Comparison of ENCODE assay signal across 11 cellular contexts in genomic region chr18:42183746-42184145, GRCh38.
DNase-seq lines count a peak whose midpoint lies in the region; ATAC-seq and TF ChIP-seq lines count a peak whose summit lies in the region.
"Had no signal": no experiment of that assay in that cellular context is flagged by ENCODE, and none has a peak within 500 bp of the region (broad histone marks: within the 10 kb centered on the region; RNA-seq: fewer than 3 reads in every experiment).

No MANE protein-coding gene starts in this region.

- 21% methylated on average over 4 of the region's 4 CpGs for WGBS in smooth muscle cell (ENCODE audit: low lambda C conversion rate)

- TF ChIP-seq CTCF in RWPE1 (conservative IDR thresholded peaks at IDR 0.05; ENCODE audit: low read depth) (no peak), smooth muscle cell (IDR thresholded peaks at IDR 0.05; ENCODE audit: borderline replicate concordance, insufficient read depth, poor library complexity, severe bottlenecking) (no peak)

- H3K9me3 Mint-ChIP-seq in activated CD4-positive, alpha-beta memory T cell treated with anti-CD3 and anti-CD28 coated beads for 36 hours: no peaks in the 10 kb centered on the region

- H3K27ac ChIP-seq in RWPE1 (no peak overlapping the region), smooth muscle cell (ENCODE audit: low read depth) (peak overlapping the region; percentile 94)
- H3K27ac ChIP-seq: tibial nerve had no signal

- no peak overlapping the region for H3K4me3 Mint-ChIP-seq in activated CD4-positive, alpha-beta memory T cell treated with anti-CD3 and anti-CD28 coated beads for 36 hours
- H3K4me3 Mint-ChIP-seq: brain; natural killer cell treated with Interleukin-12 subunit alpha and Interleukin-12 subunit beta and Interleukin-15 and Interleukin-18, amount 100 ng/mL, for 72 hours had no signal

- H3K27me3 Mint-ChIP-seq in activated CD4-positive, alpha-beta memory T cell treated with anti-CD3 and anti-CD28 coated beads for 36 hours: no peaks in the 10 kb centered on the region
- H3K27me3 Mint-ChIP-seq: natural killer cell treated with Interleukin-12 subunit alpha and Interleukin-12 subunit beta and Interleukin-15 and Interleukin-18, amount 100 ng/mL, for 72 hours had no signal

- peak overlapping the region; percentile 27 for H3K4me2 ChIP-seq in smooth muscle cell

- peak overlapping the region; percentile 64 for H3K9ac ChIP-seq in smooth muscle cell (ENCODE audit: low read depth)

- no peak overlapping the region for H3K4me3 ChIP-seq in smooth muscle cell
- H3K4me3 ChIP-seq: tibial nerve had no signal

- intact Hi-C loops in activated CD4-positive, alpha-beta memory T cell treated with anti-CD3 and anti-CD28 coated beads for 36 hours (cut with micrococcal nuclease): no loop called here

- POLR2A ChIA-PET in RWPE1 (lab: Yijun Ruan, JAX; ENCODE audit: low non-redundant PET): no interaction called here
- POLR2A ChIA-PET in activated CD4-positive, alpha-beta memory T cell treated with anti-CD3 and anti-CD28 coated beads for 36 hours (lab: Charles Lee): no interaction called here

- ATAC-seq in HG03159 (IDR thresholded peaks at IDR 0.05; ENCODE audit: unreplicated experiment): no peak
- ATAC-seq: natural killer cell treated with Interleukin-12 subunit alpha and Interleukin-12 subunit beta and Interleukin-15 and Interleukin-18, amount 100 ng/mL, for 72 hours had no signal

- H4K20me1 ChIP-seq in smooth muscle cell (ENCODE audit: low read depth): no peaks in the 10 kb centered on the region

- no peaks in the 10 kb centered on the region for H3K36me3 ChIP-seq in smooth muscle cell (ENCODE audit: low read depth)
- H3K36me3 ChIP-seq: tibial nerve had no signal

- H3K27ac Mint-ChIP-seq in activated CD4-positive, alpha-beta memory T cell treated with anti-CD3 and anti-CD28 coated beads for 36 hours: no peak overlapping the region
- H3K27ac Mint-ChIP-seq: brain; natural killer cell treated with Interleukin-12 subunit alpha and Interleukin-12 subunit beta and Interleukin-15 and Interleukin-18, amount 100 ng/mL, for 72 hours had no signal

- H3K79me2 ChIP-seq in smooth muscle cell (ENCODE audit: low read depth): no peaks in the 10 kb centered on the region

- H2AFZ ChIP-seq in smooth muscle cell (ENCODE audit: low read depth): no peak overlapping the region

- no peaks in the 10 kb centered on the region for H3K9me3 ChIP-seq in smooth muscle cell (replicated peaks; ENCODE audit: low read depth)
- H3K9me3 ChIP-seq: tibial nerve had no signal

- H3K36me3 Mint-ChIP-seq in activated CD4-positive, alpha-beta memory T cell treated with anti-CD3 and anti-CD28 coated beads for 36 hours: peaks cover 2% of the 10 kb centered on the region
- H3K36me3 Mint-ChIP-seq: brain; natural killer cell treated with Interleukin-12 subunit alpha and Interleukin-12 subunit beta and Interleukin-15 and Interleukin-18, amount 100 ng/mL, for 72 hours had no signal

- CTCF ChIA-PET in RWPE1 (lab: Yijun Ruan, JAX): no interaction called here
- CTCF ChIA-PET in activated CD4-positive, alpha-beta memory T cell treated with anti-CD3 and anti-CD28 coated beads for 36 hours (lab: Charles Lee): no interaction called here

- no peaks in the 10 kb centered on the region for H3F3A ChIP-seq in smooth muscle cell (ENCODE audit: low read depth)

- no peaks in the 10 kb centered on the region for H3K4me1 Mint-ChIP-seq in activated CD4-positive, alpha-beta memory T cell treated with anti-CD3 and anti-CD28 coated beads for 36 hours (ENCODE audit: low read depth)

- DNase-seq in H4 (ENCODE audit: low spot score): peak; percentile 90
- DNase-seq in RWPE1 (ENCODE audit: low spot score): peak; percentile 34
- DNase-seq in fibroblast of gingiva (ENCODE audit: low read depth): peak; percentile 2
- no peak for DNase-seq in smooth muscle cell (lab: John Stamatoyannopoulos, UW; ENCODE audit: unreplicated experiment)
- no peak for DNase-seq in activated CD4-positive, alpha-beta memory T cell treated with anti-CD3 and anti-CD28 coated beads for 36 hours
- no peak for DNase-seq in activated CD4-positive, alpha-beta T cell treated with anti-CD3 and anti-CD28 coated beads for 48 hours
- DNase-seq: activated CD4-positive, alpha-beta T cell treated with anti-CD3 and anti-CD28 coated beads, Interleukin-2, amount 50 U/mL, for 1 hour had no signal

- H3K27me3 ChIP-seq in smooth muscle cell (ENCODE audit: low read depth): no peaks in the 10 kb centered on the region
- H3K27me3 ChIP-seq: tibial nerve had no signal

- no peaks in the 10 kb centered on the region for H3K4me1 ChIP-seq in smooth muscle cell (ENCODE audit: low read depth)

Comparison
In these comparisons a context has a peak if more than half of its experiments do, and no peak if none do; other contexts are left out.
1. DNase-seq: peak in H4 (single experiment), RWPE1 (single experiment) and fibroblast of gingiva (single experiment); none in smooth muscle cell (single experiment), activated CD4-positive, alpha-beta memory T cell treated with anti-CD3 and anti-CD28 coated beads for 36 hours (single experiment) and activated CD4-positive, alpha-beta T cell treated with anti-CD3 and anti-CD28 coated beads for 48 hours (single experiment).